In genomic region chr2:186968277-186968676, GRCh38 we compare ENCODE assay signal across 13 cellular contexts.
DNase-seq lines count a peak whose midpoint lies in the region; ATAC-seq, FAIRE-seq and TF ChIP-seq lines count a peak whose summit lies in the region.
"Had no signal": no experiment of that assay in that cellular context is flagged by ENCODE, and none has a peak within 500 bp of the region (broad histone marks: within the 10 kb centered on the region; RNA-seq: fewer than 3 reads in every experiment).

No MANE protein-coding gene starts in this region.

- TF ChIP-seq POLR2A in prostate gland (IDR thresholded peaks at IDR 0.05): no peak

- no peak for FAIRE-seq in small intestine (lab: Jason Lieb, UNC)
- FAIRE-seq: islet of Langerhans had no signal

- H3K27ac ChIP-seq in small intestine (ENCODE audit: low read depth in 1 of 2, low read length in 1 of 2) (no peak overlapping the region), prostate gland (no peak overlapping the region)
- H3K27ac ChIP-seq: skin epidermis had no signal

- WGBS in small intestine, 3 donors: 54 to 72% (median 57%) methylated on average over 4 of the region's 4 CpGs
- WGBS in prostate gland: 37% methylated on average over 4 of the region's 4 CpGs

- ATAC-seq in GM19395 (IDR thresholded peaks at IDR 0.05; ENCODE audit: unreplicated experiment) (peak; percentile 95), HG02798 (IDR thresholded peaks at IDR 0.05; ENCODE audit: poor library complexity, unreplicated experiment) (peak; percentile 96), HG03565 (IDR thresholded peaks at IDR 0.05; ENCODE audit: unreplicated experiment) (peak; percentile 89)

- H3K27me3 ChIP-seq in small intestine (ENCODE audit: control insufficient read depth in 2 of 2, insufficient read depth in 2 of 2, low read length in 2 of 2): no peaks in the 10 kb centered on the region
- no peaks in the 10 kb centered on the region for H3K27me3 ChIP-seq in prostate gland (replicated peaks; ENCODE audit: insufficient read depth)
- H3K27me3 ChIP-seq: MG63 had no signal

- H3K4me1 ChIP-seq in small intestine (ENCODE audit: control insufficient read depth in 2 of 2, insufficient read depth in 1 of 2, low read depth in 1 of 2, low read length in 1 of 2) (no peaks in the 10 kb centered on the region), prostate gland (replicated peaks) (no peaks in the 10 kb centered on the region)

- intact Hi-C loops in prostate gland (cut with DNase I): no loop called here

- H3K4me3 ChIP-seq in GM12865 (ENCODE audit: low read depth, low read length): no peak overlapping the region
- H3K4me3 ChIP-seq in small intestine (ENCODE audit: low read depth in 1 of 2, low read length in 2 of 2): no peak overlapping the region
- H3K4me3 ChIP-seq in prostate gland: no peak overlapping the region
- H3K4me3 ChIP-seq: MG63, skin epidermis had no signal

- no peak for TF ChIP-seq CTCF in GM12865 (IDR thresholded peaks at IDR 0.05; ENCODE audit: insufficient read depth, low read depth, low read length, missing control alignments)
- no peak for TF ChIP-seq CTCF in prostate gland (IDR thresholded peaks at IDR 0.05)

- no peaks in the 10 kb centered on the region for H3K9me3 ChIP-seq in small intestine (ENCODE audit: control insufficient read depth, low read depth)
- H3K9me3 ChIP-seq in prostate gland: no peaks in the 10 kb centered on the region
- H3K9me3 ChIP-seq: MG63 had no signal

- DNase-seq in GM12865 (ENCODE audit: low read depth) (peak; percentile 73), small intestine (no peak), NCI-H1694 (lab: John Stamatoyannopoulos, UW) (no peak), HCEC 1CT (no peak), prostate gland (ENCODE audit: low spot score) (no peak)
- DNase-seq: MG63, naive B cell, NCI-H446 had no signal

- H3K36me3 ChIP-seq in small intestine (ENCODE audit: control insufficient read depth in 2 of 2, insufficient read depth in 2 of 2, low read length in 2 of 2) (no peaks in the 10 kb centered on the region), prostate gland (no peaks in the 10 kb centered on the region)
- H3K36me3 ChIP-seq: MG63 had no signal
